ENCODE assay signal across 16 cellular contexts in the genomic region with DNA sequence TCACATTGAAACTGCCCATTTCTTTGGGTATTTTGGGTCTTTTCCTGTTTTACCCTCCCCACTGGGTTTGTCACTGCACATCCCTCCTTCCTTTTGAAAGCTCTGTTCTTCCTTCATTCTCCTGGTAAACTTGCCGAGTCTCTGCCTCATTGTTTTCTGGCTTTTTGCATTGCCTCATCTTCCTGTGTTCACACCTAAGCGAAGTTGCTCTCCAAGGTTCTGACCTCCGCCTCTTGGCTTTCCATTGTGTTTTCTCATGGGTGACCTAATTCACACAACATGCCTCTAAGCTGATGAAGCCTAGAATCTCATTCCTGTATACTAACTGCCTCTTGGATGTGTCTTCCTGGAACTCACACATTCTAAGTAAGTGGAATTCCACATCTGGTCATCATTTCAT.
A peak's percentile ranks its signal among the peaks of the same experiment; 100 is the strongest.
DNase-seq lines count a peak whose midpoint lies in the region; ATAC-seq and TF ChIP-seq lines count a peak whose summit lies in the region.
"Had no signal": no experiment of that assay in that cellular context is flagged by ENCODE, and none has a peak within 500 bp of the region (broad histone marks: within the 10 kb centered on the region; RNA-seq: fewer than 3 reads in every experiment).

No MANE protein-coding gene starts in this region.

- H3K27me3 Mint-ChIP-seq in activated naive CD4-positive, alpha-beta T cell treated with anti-CD3 and anti-CD28 coated beads for 36 hours (ENCODE audit: low read depth), result no peaks in the 10 kb centered on the region
- H3K27me3 Mint-ChIP-seq: activated B cell treated with CpG ODN at 0.5 μM for 24 hours; activated naive CD8-positive, alpha-beta T cell treated with anti-CD3 and anti-CD28 coated beads for 36 hours had no signal

- H3K27ac ChIP-seq in SJCRH30 (no peak overlapping the region), foreskin keratinocyte (no peak overlapping the region)
- H3K27ac ChIP-seq: SK-N-MC, thyroid gland had no signal

- H3K27me3 ChIP-seq in SJCRH30 (no peaks in the 10 kb centered on the region), foreskin keratinocyte (no peaks in the 10 kb centered on the region)
- H3K27me3 ChIP-seq: thyroid gland had no signal

- H3K36me3 Mint-ChIP-seq in activated naive CD4-positive, alpha-beta T cell treated with anti-CD3 and anti-CD28 coated beads for 36 hours (ENCODE audit: low read depth), result no peaks in the 10 kb centered on the region
- peaks cover 8 to 11% of the 10 kb centered on the region in 2 donors for H3K36me3 Mint-ChIP-seq in activated naive CD4-positive, alpha-beta T cell treated with anti-CD3 and anti-CD28 coated beads, Interleukin-2, amount 50 U/mL, for 72 hours
- H3K36me3 Mint-ChIP-seq: activated naive CD8-positive, alpha-beta T cell treated with anti-CD3 and anti-CD28 coated beads for 36 hours had no signal

- H3K4me3 ChIP-seq in SJCRH30, result no peak overlapping the region
- H3K4me3 ChIP-seq: SK-N-MC, thyroid gland had no signal

- H3K27ac Mint-ChIP-seq in activated naive CD4-positive, alpha-beta T cell treated with anti-CD3 and anti-CD28 coated beads for 36 hours, result no peak overlapping the region
- H3K27ac Mint-ChIP-seq in activated naive CD4-positive, alpha-beta T cell treated with anti-CD3 and anti-CD28 coated beads, Interleukin-2, amount 50 U/mL, for 72 hours, result no peak overlapping the region
- H3K27ac Mint-ChIP-seq: activated B cell treated with CpG ODN at 0.5 μM for 24 hours; activated naive CD8-positive, alpha-beta T cell treated with anti-CD3 and anti-CD28 coated beads for 36 hours had no signal

- no peaks in the 10 kb centered on the region for H3K4me1 Mint-ChIP-seq in activated naive CD4-positive, alpha-beta T cell treated with anti-CD3 and anti-CD28 coated beads for 36 hours (ENCODE audit: low read depth)
- H3K4me1 Mint-ChIP-seq: activated B cell treated with CpG ODN at 0.5 μM for 24 hours; activated naive CD8-positive, alpha-beta T cell treated with anti-CD3 and anti-CD28 coated beads for 36 hours had no signal

- H3K9me3 Mint-ChIP-seq in activated naive CD4-positive, alpha-beta T cell treated with anti-CD3 and anti-CD28 coated beads for 36 hours, result peaks cover 17% of the 10 kb centered on the region
- H3K9me3 Mint-ChIP-seq in activated naive CD4-positive, alpha-beta T cell treated with anti-CD3 and anti-CD28 coated beads, Interleukin-2, amount 50 U/mL, for 72 hours, result peaks cover 40 to 44% of the 10 kb centered on the region in 2 donors

- H3K4me3 Mint-ChIP-seq in activated naive CD4-positive, alpha-beta T cell treated with anti-CD3 and anti-CD28 coated beads for 36 hours, result no peak overlapping the region
- H3K4me3 Mint-ChIP-seq: activated B cell treated with CpG ODN at 0.5 μM for 24 hours; activated naive CD8-positive, alpha-beta T cell treated with anti-CD3 and anti-CD28 coated beads for 36 hours had no signal

- CTCF ChIA-PET in activated naive CD4-positive, alpha-beta T cell treated with anti-CD3 and anti-CD28 coated beads for 36 hours (lab: Charles Lee), result no interaction called here

- TF ChIP-seq CTCF in foreskin keratinocyte (conservative IDR thresholded peaks at IDR 0.05), result no peak

- intact Hi-C loops in activated naive CD4-positive, alpha-beta T cell treated with anti-CD3 and anti-CD28 coated beads for 36 hours (cut with micrococcal nuclease), result no loop called here

- H3K4me1 ChIP-seq in SJCRH30 (no peaks in the 10 kb centered on the region), foreskin keratinocyte (no peaks in the 10 kb centered on the region)
- H3K4me1 ChIP-seq: thyroid gland had no signal

- no peak for ATAC-seq in activated naive CD4-positive, alpha-beta T cell treated with anti-CD3 and anti-CD28 coated beads, Interleukin-2, amount 50 U/mL, for 72 hours
- ATAC-seq in foreskin keratinocyte (no peak), HG03378 (IDR thresholded peaks at IDR 0.05; ENCODE audit: unreplicated experiment) (no peak)

- peak; percentile 7 for DNase-seq in activated naive CD4-positive, alpha-beta T cell treated with anti-CD3 and anti-CD28 coated beads for 36 hours
- DNase-seq in activated naive CD4-positive, alpha-beta T cell treated with anti-CD3 and anti-CD28 coated beads, Interleukin-2, amount 50 U/mL, for 72 hours (ENCODE audit: low spot score in 2 of 2), result no peak
- DNase-seq in SJCRH30 (peak; percentile 20 to 50), foreskin keratinocyte (peak; percentile 11 to 30), retina (peak; percentile 44), NCI-H82 treated with DMSO at 0.1 percent for 48 hours (lab: John Stamatoyannopoulos, UW; ENCODE audit: unreplicated experiment) (no peak)
- no peak for DNase-seq in effector CD4-positive, alpha-beta T cell
- DNase-seq: activated B cell treated with CpG ODN at 0.5 μM for 24 hours; activated naive CD8-positive, alpha-beta T cell treated with anti-CD3 and anti-CD28 coated beads for 36 hours; COR-L47; IMR-90; midbrain; NCI-H1930 had no signal

- H3K9me3 ChIP-seq in SJCRH30 (replicated peaks), result no peaks in the 10 kb centered on the region
- H3K9me3 ChIP-seq: thyroid gland had no signal

- no peaks in the 10 kb centered on the region for H3K36me3 ChIP-seq in SJCRH30
- H3K36me3 ChIP-seq: thyroid gland had no signal

Comparison
In these comparisons a context has a peak if more than half of its experiments do, and no peak if none do; other contexts are left out.
1. DNase-seq: peak in activated naive CD4-positive, alpha-beta T cell treated with anti-CD3 and anti-CD28 coated beads for 36 hours (single experiment), SJCRH30 (2 of 2), foreskin keratinocyte (2 of 2) and retina (single experiment); none in activated naive CD4-positive, alpha-beta T cell treated with anti-CD3 and anti-CD28 coated beads, Interleukin-2, amount 50 U/mL, for 72 hours (0 of 2), NCI-H82 treated with DMSO at 0.1 percent for 48 hours (single experiment) and effector CD4-positive, alpha-beta T cell (single experiment).